1 cellular context compared by ENCODE assay signal in genomic region chr20:57308451-57309410, GRCh38.
TF ChIP-seq lines count a peak whose summit lies in the region.

No MANE protein-coding gene starts in this region.

TF ChIP-seq in HepG2, 621 proteins besides CTCF, POLR2A, EP300 and RAD21:
- TF ChIP-seq, protein P1, sequence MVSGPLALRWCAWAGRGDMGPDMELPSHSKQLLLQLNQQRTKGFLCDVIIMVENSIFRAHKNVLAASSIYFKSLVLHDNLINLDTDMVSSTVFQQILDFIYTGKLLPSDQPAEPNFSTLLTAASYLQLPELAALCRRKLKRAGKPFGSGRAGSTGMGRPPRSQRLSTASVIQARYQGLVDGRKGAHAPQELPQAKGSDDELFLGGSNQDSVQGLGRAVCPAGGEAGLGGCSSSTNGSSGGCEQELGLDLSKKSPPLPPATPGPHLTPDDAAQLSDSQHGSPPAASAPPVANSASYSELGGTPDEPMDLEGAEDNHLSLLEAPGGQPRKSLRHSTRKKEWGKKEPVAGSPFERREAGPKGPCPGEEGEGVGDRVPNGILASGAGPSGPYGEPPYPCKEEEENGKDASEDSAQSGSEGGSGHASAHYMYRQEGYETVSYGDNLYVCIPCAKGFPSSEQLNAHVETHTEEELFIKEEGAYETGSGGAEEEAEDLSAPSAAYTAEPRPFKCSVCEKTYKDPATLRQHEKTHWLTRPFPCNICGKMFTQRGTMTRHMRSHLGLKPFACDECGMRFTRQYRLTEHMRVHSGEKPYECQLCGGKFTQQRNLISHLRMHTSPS (CRISPR knock-in tag; IDR thresholded peaks at IDR 0.05; ENCODE audit: low read depth): no peak
- TF ChIP-seq, protein P2, sequence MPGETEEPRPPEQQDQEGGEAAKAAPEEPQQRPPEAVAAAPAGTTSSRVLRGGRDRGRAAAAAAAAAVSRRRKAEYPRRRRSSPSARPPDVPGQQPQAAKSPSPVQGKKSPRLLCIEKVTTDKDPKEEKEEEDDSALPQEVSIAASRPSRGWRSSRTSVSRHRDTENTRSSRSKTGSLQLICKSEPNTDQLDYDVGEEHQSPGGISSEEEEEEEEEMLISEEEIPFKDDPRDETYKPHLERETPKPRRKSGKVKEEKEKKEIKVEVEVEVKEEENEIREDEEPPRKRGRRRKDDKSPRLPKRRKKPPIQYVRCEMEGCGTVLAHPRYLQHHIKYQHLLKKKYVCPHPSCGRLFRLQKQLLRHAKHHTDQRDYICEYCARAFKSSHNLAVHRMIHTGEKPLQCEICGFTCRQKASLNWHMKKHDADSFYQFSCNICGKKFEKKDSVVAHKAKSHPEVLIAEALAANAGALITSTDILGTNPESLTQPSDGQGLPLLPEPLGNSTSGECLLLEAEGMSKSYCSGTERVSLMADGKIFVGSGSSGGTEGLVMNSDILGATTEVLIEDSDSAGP (CRISPR knock-in tag; IDR thresholded peaks at IDR 0.05; ENCODE audit: borderline replicate concordance): no peak
- TF ChIP-seq MAFF (IDR thresholded peaks at IDR 0.05; ENCODE audit: low read depth, low read length) (0 out of 2 replicates have a peak, but pooled peaks have one; percentile 36), MAFK (conservative IDR thresholded peaks at IDR 0.05 in 1 of 2, IDR thresholded peaks at IDR 0.05 in 1 of 2; ENCODE audit: low read length in 2 of 2) (peak; percentile 42 to 80; a peak in 3 of 4 replicates)
